Comparison of ENCODE assay signal across 18 cellular contexts in genomic region chr4:77938560-77938959, GRCh38.
DNase-seq lines count a peak whose midpoint lies in the region; ATAC-seq, FAIRE-seq and TF ChIP-seq lines count a peak whose summit lies in the region.
"Had no signal": no experiment of that assay in that cellular context is flagged by ENCODE, and none has a peak within 500 bp of the region (broad histone marks: within the 10 kb centered on the region; RNA-seq: fewer than 3 reads in every experiment).

No MANE protein-coding gene starts in this region.

- H3K9me3 ChIP-seq in HepG2 (ENCODE audit: low read length) (no peaks in the 10 kb centered on the region), right lobe of liver (no peaks in the 10 kb centered on the region), NT2/D1 (ENCODE audit: insufficient read depth, low read length) (no peaks in the 10 kb centered on the region), H1 (ENCODE audit: insufficient read depth in 2 of 2, low read depth in 1 of 2, low read length in 1 of 2) (no peaks in the 10 kb centered on the region)
- H3K9me3 ChIP-seq: HAP-1 had no signal

- H3K27me3 Mint-ChIP-seq in neural crest cell (ENCODE audit: low read depth): no peaks in the 10 kb centered on the region
- no peaks in the 10 kb centered on the region for H3K27me3 Mint-ChIP-seq in stimulated activated memory B cell treated with anti-CD40 and anti-IgM and Interleukin-4, amounts not matched to agents 10 μg/mL and 1 μg/mL and 100 μg/mL, for 72 hours
- H3K27me3 Mint-ChIP-seq: CD4-positive, CD25-positive, alpha-beta regulatory T cell had no signal

- H2BK120ac ChIP-seq in H1 (replicated peaks; ENCODE audit: low read depth, low read length): no peak overlapping the region

- H3K27ac Mint-ChIP-seq in neural crest cell (ENCODE audit: unreplicated experiment): peak overlapping the region; percentile 51
- no peak overlapping the region for H3K27ac Mint-ChIP-seq in stimulated activated memory B cell treated with anti-CD40 and anti-IgM and Interleukin-4, amounts not matched to agents 10 μg/mL and 1 μg/mL and 100 μg/mL, for 72 hours
- H3K27ac Mint-ChIP-seq: CD4-positive, CD25-positive, alpha-beta regulatory T cell had no signal

- peaks cover 11% of the 10 kb centered on the region for H3K9me3 Mint-ChIP-seq in neural crest cell
- H3K9me3 Mint-ChIP-seq in stimulated activated memory B cell treated with anti-CD40 and anti-IgM and Interleukin-4, amounts not matched to agents 10 μg/mL and 1 μg/mL and 100 μg/mL, for 72 hours: peaks cover 4% of the 10 kb centered on the region

- H3K4me2 ChIP-seq in HepG2 (ENCODE audit: low read depth, low read length): no peak overlapping the region
- H3K4me2 ChIP-seq in H1 (ENCODE audit: insufficient read depth in 1 of 2, low read depth in 2 of 2, low read length in 2 of 2): no peak overlapping the region
- H3K4me2 ChIP-seq: BLaER1 treated with 17β-estradiol and CSF1 and Interleukin-3, amounts not matched to agents 10 nM and 100 nM had no signal

- no peak overlapping the region for H2BK15ac ChIP-seq in H1 (ENCODE audit: low read length)

- H4K20me1 ChIP-seq in HepG2 (ENCODE audit: insufficient read depth, low read length) (0 out of 2 replicates have a peak, but pooled peaks cover 3% of the 10 kb centered on the region), H1 (replicated peaks in 1 of 2; ENCODE audit: control insufficient read depth in 1 of 2, insufficient read depth in 2 of 2, low read length in 2 of 2) (no peaks in the 10 kb centered on the region)
- H4K20me1 ChIP-seq: BLaER1 treated with 17β-estradiol and CSF1 and Interleukin-3, amounts not matched to agents 10 nM and 100 nM had no signal

- no peak overlapping the region for H4K5ac ChIP-seq in H1 (ENCODE audit: insufficient read length, low read depth, low read length)

- ATAC-seq in HepG2 (no peak), right lobe of liver (no peak), HG02840 (IDR thresholded peaks at IDR 0.05; ENCODE audit: low FRiP score, unreplicated experiment) (no peak)
- ATAC-seq in stimulated activated memory B cell treated with anti-CD40 and anti-IgM and Interleukin-4, amounts not matched to agents 10 μg/mL and 1 μg/mL and 100 μg/mL, for 72 hours: no peak

- DNase-seq in HepG2 (ENCODE audit: low spot score) (no peak), right lobe of liver (no peak), NT2/D1 (ENCODE audit: low read depth, low spot score) (peak; percentile 1), H1 (ENCODE audit: low read depth in 1 of 2, low spot score in 2 of 2) (no peak), neural crest cell (ENCODE audit: low read depth, low spot score) (no peak), GM03348 (ENCODE audit: low spot score) (no peak)
- DNase-seq: 8988T; ACHN; CD4-positive, CD25-positive, alpha-beta regulatory T cell; DMS53; GM23248; KBM-7 had no signal

- TF ChIP-seq EP300 in HepG2 (IDR thresholded peaks at IDR 0.05; ENCODE audit: low read depth in 2 of 2, low read length in 2 of 2) (no peak), HepG2 (CRISPR knock-in tag; IDR thresholded peaks at IDR 0.05; ENCODE audit: borderline replicate concordance) (no peak), H1 (IDR thresholded peaks at IDR 0.05; ENCODE audit: borderline replicate concordance in 1 of 2, low read depth in 2 of 2, low read length in 2 of 2) (no peak)

- no peaks in the 10 kb centered on the region for H3K79me1 ChIP-seq in H1 (ENCODE audit: low read depth, low read length)

- WGBS in HepG2 (ENCODE audit: low lambda C conversion rate): 95% methylated on average over 1 of the region's 1 CpG
- WGBS in right lobe of liver (ENCODE audit: insufficient coverage, low coverage, low lambda C conversion rate, missing lambda C conversion rate): 78% methylated on average over 1 of the region's 1 CpG
- 94% methylated on average over 1 of the region's 1 CpG; no CpG with 5 or more reads in 1 of the 2 experiments for WGBS in H1 (ENCODE audit: extremely low coverage in 1 of 2, insufficient coverage in 1 of 2, insufficient read length in 1 of 2, insufficient replicate concordance in 2 of 2, low coverage in 1 of 2, low lambda C conversion rate in 2 of 2, missing lambda C conversion rate in 1 of 2), 2 experiments

- no peak overlapping the region for H4K91ac ChIP-seq in H1 (replicated peaks; ENCODE audit: insufficient read length, low read length)

- no peaks in the 10 kb centered on the region for H3K4me1 Mint-ChIP-seq in neural crest cell
- peaks cover 12% of the 10 kb centered on the region for H3K4me1 Mint-ChIP-seq in stimulated activated memory B cell treated with anti-CD40 and anti-IgM and Interleukin-4, amounts not matched to agents 10 μg/mL and 1 μg/mL and 100 μg/mL, for 72 hours

- H3K79me2 ChIP-seq in HepG2 (ENCODE audit: insufficient read depth, low read length) (no peaks in the 10 kb centered on the region), H1 (ENCODE audit: control insufficient read depth in 1 of 2, insufficient read depth in 2 of 2, low read length in 2 of 2) (no peaks in the 10 kb centered on the region)

- TF ChIP-seq RAD21 in HepG2 (CRISPR knock-in tag; IDR thresholded peaks at IDR 0.05): no peak
- peak in 1 of 2 experiments; percentile 35; a peak in 1 of 4 replicates for TF ChIP-seq RAD21 in H1 (IDR thresholded peaks at IDR 0.05 in 1 of 2, conservative IDR thresholded peaks at IDR 0.05 in 1 of 2; ENCODE audit: low read depth in 2 of 2, low read length in 2 of 2)

- no peak for TF ChIP-seq CTCF in HepG2 (CRISPR knock-in tag; IDR thresholded peaks at IDR 0.05)
- TF ChIP-seq CTCF in right lobe of liver (IDR thresholded peaks at IDR 0.05): no peak
- TF ChIP-seq CTCF in H1 (IDR thresholded peaks at IDR 0.05; ENCODE audit: control extremely low read depth in 1 of 3, insufficient read depth in 1 of 3, low read depth in 1 of 3, low read length in 3 of 3): peak; percentile 14 to 36 (median 26); a peak in 3 of 4 replicates
- TF ChIP-seq CTCF in neural crest cell (conservative IDR thresholded peaks at IDR 0.05): no peak

- no peaks in the 10 kb centered on the region for H3K23me2 ChIP-seq in H1 (ENCODE audit: low read depth, low read length)

- BruUV-seq in HepG2 (replicated peaks; lab: Mats Ljungman, UMichigan): no TSS peak

- no peak overlapping the region for H2BK5ac ChIP-seq in H1 (ENCODE audit: low read depth, low read length)

- FAIRE-seq in HepG2 (lab: Jason Lieb, UNC): no peak
- peak; percentile 65 for FAIRE-seq in H1 (lab: Jason Lieb, UNC)
- FAIRE-seq: GM12891 had no signal

- no peak overlapping the region for H3K56ac ChIP-seq in H1 (replicated peaks; ENCODE audit: insufficient read length, low read depth, low read length)

- no peak overlapping the region for H3K4ac ChIP-seq in H1 (replicated peaks; ENCODE audit: insufficient read length, low read depth, low read length)

- no peak overlapping the region for H3K4me3 ChIP-seq in HepG2 (replicated peaks in 1 of 3; ENCODE audit: insufficient read depth in 1 of 3, low read depth in 2 of 3, low read length in 3 of 3)
- H3K4me3 ChIP-seq in right lobe of liver: no peak overlapping the region
- H3K4me3 ChIP-seq in NT2/D1 (ENCODE audit: insufficient read length, low read depth): no peak overlapping the region
- no peak overlapping the region for H3K4me3 ChIP-seq in H1 (ENCODE audit: extremely low read depth in 1 of 4, insufficient read depth in 2 of 4, low read depth in 3 of 4, low read length in 4 of 4)
- H3K4me3 ChIP-seq: BLaER1 treated with 17β-estradiol and CSF1 and Interleukin-3, amounts not matched to agents 10 nM and 100 nM; GM23248; HAP-1 had no signal

- CTCF ChIA-PET in HepG2 (lab: Yijun Ruan, JAX; ENCODE audit: low intra/inter-chr PET ratio, low total read pairs) (no interaction called here), H1 (lab: Charles Lee; ENCODE audit: partially characterized antibody) (interaction anchor here (1.0 to 1.8 kb wide), 2 partner anchors 9 to 49 kb away, joined by 3 to 8 read pairs; no protein-coding TSS in a partner anchor)

- H2AFZ ChIP-seq in HepG2 (ENCODE audit: low read length) (no peak overlapping the region), H1 (ENCODE audit: low read length) (no peak overlapping the region)
- H2AFZ ChIP-seq: GM23248 had no signal

- no peak overlapping the region for H3K9ac ChIP-seq in HepG2 (ENCODE audit: insufficient read depth, low read depth, low read length)
- no peak overlapping the region for H3K9ac ChIP-seq in NT2/D1 (ENCODE audit: insufficient read length, low read depth)
- H3K9ac ChIP-seq in H1 (replicated peaks in 1 of 4; ENCODE audit: extremely low read depth in 1 of 4, low read depth in 3 of 4, low read length in 3 of 4): no peak overlapping the region
- H3K9ac ChIP-seq: BLaER1 treated with 17β-estradiol and CSF1 and Interleukin-3, amounts not matched to agents 10 nM and 100 nM; GM23248 had no signal

- H3K4me3 Mint-ChIP-seq in neural crest cell: no peak overlapping the region
- H3K4me3 Mint-ChIP-seq in stimulated activated memory B cell treated with anti-CD40 and anti-IgM and Interleukin-4, amounts not matched to agents 10 μg/mL and 1 μg/mL and 100 μg/mL, for 72 hours: no peak overlapping the region
- H3K4me3 Mint-ChIP-seq: CD4-positive, CD25-positive, alpha-beta regulatory T cell had no signal

- H3K27me3 ChIP-seq in HepG2 (ENCODE audit: control insufficient read depth in 1 of 2, insufficient read depth in 2 of 2, low read length in 2 of 2) (no peaks in the 10 kb centered on the region), right lobe of liver (no peaks in the 10 kb centered on the region), NT2/D1 (ENCODE audit: insufficient read depth, insufficient read length) (no peaks in the 10 kb centered on the region), H1 (replicated peaks in 1 of 4; ENCODE audit: control insufficient read depth in 3 of 4, extremely low read depth in 1 of 4, insufficient read depth in 3 of 4, low read length in 3 of 4) (no peaks in the 10 kb centered on the region)
- H3K27me3 ChIP-seq: BLaER1 treated with 17β-estradiol and CSF1 and Interleukin-3, amounts not matched to agents 10 nM and 100 nM had no signal

- H3K18ac ChIP-seq in H1 (ENCODE audit: extremely low read depth, low read length): no peak overlapping the region

- no peak for TF ChIP-seq POLR2A in HepG2 (IDR thresholded peaks at IDR 0.05; ENCODE audit: insufficient read depth in 1 of 2, low read depth in 2 of 2, low read length in 2 of 2)
- TF ChIP-seq POLR2A in right lobe of liver (IDR thresholded peaks at IDR 0.05): no peak
- no peak for TF ChIP-seq POLR2A in H1 (IDR thresholded peaks at IDR 0.05; ENCODE audit: control extremely low read depth in 1 of 2, low read depth in 2 of 2, low read length in 2 of 2)

- in situ Hi-C loops in HepG2 (cut with HindIII; ENCODE audit: extremely low pct_ligation_motif_present, low pct_unique_long_range_greater_than_20kb): no loop called here

- H3K23ac ChIP-seq in H1 (ENCODE audit: insufficient read length): no peak overlapping the region

- no peaks in the 10 kb centered on the region for H3K4me1 ChIP-seq in HepG2 (ENCODE audit: insufficient read depth, low read length)
- H3K4me1 ChIP-seq in right lobe of liver: no peaks in the 10 kb centered on the region
- no peaks in the 10 kb centered on the region for H3K4me1 ChIP-seq in NT2/D1 (ENCODE audit: insufficient read depth, insufficient read length)
- no peaks in the 10 kb centered on the region for H3K4me1 ChIP-seq in H1 (replicated peaks in 1 of 4; ENCODE audit: control insufficient read depth in 3 of 4, insufficient read depth in 4 of 4, low read length in 3 of 4)
- H3K4me1 ChIP-seq: BLaER1 treated with 17β-estradiol and CSF1 and Interleukin-3, amounts not matched to agents 10 nM and 100 nM had no signal

- H2AK5ac ChIP-seq in H1 (ENCODE audit: low read depth, low read length): no peak overlapping the region

- intact Hi-C loops in HepG2 (cut with micrococcal nuclease; ENCODE audit: unreplicated experiment) (no loop called here), right lobe of liver (cut with DNase I) (no loop called here)

- peaks cover 0 to 10% of the 10 kb centered on the region in 2 experiments; a peak in 3 of 5 replicates for H3K36me3 ChIP-seq in HepG2 (replicated peaks in 1 of 2; ENCODE audit: control insufficient read depth in 1 of 2, insufficient read depth in 2 of 2, low read length in 2 of 2)
- peaks cover 0 to 4% (median under 1%) of the 10 kb centered on the region in 4 donors for H3K36me3 ChIP-seq in right lobe of liver
- peaks cover 4% of the 10 kb centered on the region for H3K36me3 ChIP-seq in NT2/D1 (ENCODE audit: insufficient read depth, insufficient read length, low read length)
- no peaks in the 10 kb centered on the region for H3K36me3 ChIP-seq in H1 (ENCODE audit: control insufficient read depth in 2 of 4, insufficient read depth in 4 of 4, low read length in 3 of 4)

- no peak overlapping the region for H3K14ac ChIP-seq in H1 (ENCODE audit: insufficient read length)

- POLR2A ChIA-PET in HepG2 (lab: Yijun Ruan, JAX): no interaction called here
- POLR2A ChIA-PET in H1 (lab: Charles Lee; ENCODE audit: partially characterized antibody): interaction anchor here (0.6 kb wide), 1 partner anchor 120 kb away, joined by 5 read pairs; no protein-coding TSS in a partner anchor

- H3K36me3 Mint-ChIP-seq in neural crest cell (ENCODE audit: low read depth): peaks cover 55% of the 10 kb centered on the region
- H3K36me3 Mint-ChIP-seq in stimulated activated memory B cell treated with anti-CD40 and anti-IgM and Interleukin-4, amounts not matched to agents 10 μg/mL and 1 μg/mL and 100 μg/mL, for 72 hours: peaks cover 83% of the 10 kb centered on the region

- H4K8ac ChIP-seq in H1 (ENCODE audit: extremely low read depth, insufficient read depth, low read length): no peak overlapping the region

- H2BK12ac ChIP-seq in H1 (ENCODE audit: low read depth, low read length): no peak overlapping the region

- no peak overlapping the region for H2BK20ac ChIP-seq in H1 (ENCODE audit: low read length)

- H3K27ac ChIP-seq in HepG2 (ENCODE audit: extremely low read length, insufficient read depth, low read length) (no peak overlapping the region), right lobe of liver (no peak overlapping the region), H1 (ENCODE audit: low read depth, low read length) (no peak overlapping the region)
- H3K27ac ChIP-seq: BLaER1 treated with 17β-estradiol and CSF1 and Interleukin-3, amounts not matched to agents 10 nM and 100 nM; GM23248; HL-60 had no signal

Comparison
In these comparisons a context has a peak if more than half of its experiments do, and no peak if none do; other contexts are left out.
1. CTCF ChIP-seq: peak in H1 (3 of 3); none in HepG2 (single experiment), right lobe of liver (0 of 4) and neural crest cell (single experiment).
2. Of the 41 proteins assayed by ChIP-seq in both HepG2 and H1: peak only in HepG2: none; only in H1: CTCF; in both: none; in neither: 39; mixed calls (peak in some experiments, not most) for 1.